ENCODE assay signal across 35 cellular contexts in genomic region chr20:61627791-61628415, GRCh38.
"Had no signal": no experiment of that assay in that cellular context is flagged by ENCODE, and none has a peak within 500 bp of the region (broad histone marks: within the 10 kb centered on the region; RNA-seq: fewer than 3 reads in every experiment).

No MANE protein-coding gene starts in this region.

- H3K36me3 Mint-ChIP-seq: activated CD4-positive, alpha-beta memory T cell treated with anti-CD3 and anti-CD28 coated beads for 36 hours; activated CD8-positive, alpha-beta memory T cell treated with anti-CD3 and anti-CD28 coated beads, Interleukin-2, amount 10 ng/mL, durations not matched to agents 7 days and 5 days; activated naive CD4-positive, alpha-beta T cell treated with anti-CD3 and anti-CD28 coated beads, Interleukin-2, amount 50 U/mL, for 24 hours; activated naive CD8-positive, alpha-beta T cell treated with anti-CD3 and anti-CD28 coated beads for 36 hours had no signal

- H3K36me3 ChIP-seq: adrenal gland, breast epithelium, cardiac muscle cell, esophagus muscularis mucosa, gastrocnemius medialis, heart left ventricle had no signal

- H3K27me3 Mint-ChIP-seq: activated CD4-positive, alpha-beta memory T cell treated with anti-CD3 and anti-CD28 coated beads for 36 hours; activated CD4-positive, alpha-beta T cell treated with anti-CD3 and anti-CD28 coated beads for 36 hours; activated CD4-positive, alpha-beta T cell treated with anti-CD3 and anti-CD28 coated beads, Interleukin-2, amount 10 ng/mL, durations not matched to agents 24 days and 14 days; activated CD8-positive, alpha-beta memory T cell treated with anti-CD3 and anti-CD28 coated beads, Interleukin-2, amount 10 ng/mL, durations not matched to agents 7 days and 5 days; activated naive CD4-positive, alpha-beta T cell treated with anti-CD3 and anti-CD28 coated beads, Interleukin-2, amount 50 U/mL, for 24 hours; activated naive CD8-positive, alpha-beta T cell treated with anti-CD3 and anti-CD28 coated beads for 36 hours; activated naive CD8-positive, alpha-beta T cell treated with anti-CD3 and anti-CD28 coated beads, Interleukin-2, amount 50 U/mL, for 24 hours; T-helper 17 cell had no signal

- H3K4me1 Mint-ChIP-seq: activated CD4-positive, alpha-beta T cell treated with anti-CD3 and anti-CD28 coated beads for 36 hours; activated CD4-positive, alpha-beta T cell treated with anti-CD3 and anti-CD28 coated beads, Interleukin-2, amount 10 ng/mL, durations not matched to agents 24 days and 14 days; activated CD8-positive, alpha-beta memory T cell treated with anti-CD3 and anti-CD28 coated beads, Interleukin-2, amount 10 ng/mL, durations not matched to agents 7 days and 5 days; activated naive CD4-positive, alpha-beta T cell treated with anti-CD3 and anti-CD28 coated beads, Interleukin-2, amount 50 U/mL, for 24 hours; activated naive CD8-positive, alpha-beta T cell treated with anti-CD3 and anti-CD28 coated beads for 36 hours; activated naive CD8-positive, alpha-beta T cell treated with anti-CD3 and anti-CD28 coated beads, Interleukin-2, amount 50 U/mL, for 24 hours; T-helper 17 cell had no signal

- H3K4me3 Mint-ChIP-seq: activated CD4-positive, alpha-beta memory T cell treated with anti-CD3 and anti-CD28 coated beads for 36 hours; activated CD4-positive, alpha-beta T cell treated with anti-CD3 and anti-CD28 coated beads for 36 hours; activated CD4-positive, alpha-beta T cell treated with anti-CD3 and anti-CD28 coated beads, Interleukin-2, amount 10 ng/mL, durations not matched to agents 24 days and 14 days; activated CD8-positive, alpha-beta memory T cell treated with anti-CD3 and anti-CD28 coated beads, Interleukin-2, amount 10 ng/mL, durations not matched to agents 7 days and 5 days; activated CD8-positive, alpha-beta T cell treated with anti-CD3 and anti-CD28 coated beads, Interleukin-2, amount 10 ng/mL, durations not matched to agents 7 days and 5 days; activated naive CD4-positive, alpha-beta T cell treated with anti-CD3 and anti-CD28 coated beads for 36 hours; activated naive CD4-positive, alpha-beta T cell treated with anti-CD3 and anti-CD28 coated beads, Interleukin-2, amount 50 U/mL, for 24 hours; activated naive CD8-positive, alpha-beta T cell treated with anti-CD3 and anti-CD28 coated beads for 36 hours; activated naive CD8-positive, alpha-beta T cell treated with anti-CD3 and anti-CD28 coated beads, Interleukin-2, amount 50 U/mL, for 24 hours; activated T-helper 1 cell treated with anti-CD3 and anti-CD28 coated beads, Interleukin-12 subunit alpha, Interleukin-12 subunit beta, Interleukin-2, Interleukin-4 antibody, amounts not matched to agents 30 ng/mL and 10 ng/mL and 1 ng/mL, durations not matched to agents 14 hours and 24 hours and 36 hours; effector memory CD8-positive, alpha-beta T cell; T-helper 17 cell; T-helper 2 cell treated with Interferon-gamma antibody and Interleukin-4, amounts not matched to agents 5 μg/mL and 100 μg/mL, for 36 hours had no signal

- H3K27ac Mint-ChIP-seq: activated CD4-positive, alpha-beta memory T cell treated with anti-CD3 and anti-CD28 coated beads for 36 hours; activated CD4-positive, alpha-beta T cell treated with anti-CD3 and anti-CD28 coated beads for 36 hours; activated CD4-positive, alpha-beta T cell treated with anti-CD3 and anti-CD28 coated beads, Interleukin-2, amount 10 ng/mL, durations not matched to agents 24 days and 14 days; activated CD8-positive, alpha-beta memory T cell treated with anti-CD3 and anti-CD28 coated beads, Interleukin-2, amount 10 ng/mL, durations not matched to agents 7 days and 5 days; activated CD8-positive, alpha-beta T cell treated with anti-CD3 and anti-CD28 coated beads, Interleukin-2, amount 10 ng/mL, durations not matched to agents 7 days and 5 days; activated naive CD4-positive, alpha-beta T cell treated with anti-CD3 and anti-CD28 coated beads for 36 hours; activated naive CD4-positive, alpha-beta T cell treated with anti-CD3 and anti-CD28 coated beads, Interleukin-2, amount 50 U/mL, for 24 hours; activated naive CD8-positive, alpha-beta T cell treated with anti-CD3 and anti-CD28 coated beads for 36 hours; activated naive CD8-positive, alpha-beta T cell treated with anti-CD3 and anti-CD28 coated beads, Interleukin-2, amount 50 U/mL, for 24 hours; activated T-helper 1 cell treated with anti-CD3 and anti-CD28 coated beads, Interleukin-12 subunit alpha, Interleukin-12 subunit beta, Interleukin-2, Interleukin-4 antibody, amounts not matched to agents 30 ng/mL and 10 ng/mL and 1 ng/mL, durations not matched to agents 14 hours and 24 hours and 36 hours; activated T-helper 2 cell treated with anti-CD3 and anti-CD28 coated beads, Interferon-gamma antibody, Interleukin-2, Interleukin-4, amounts not matched to agents 10 μg/mL and 5 μg/mL and 100 μg/mL, durations not matched to agents 14 hours and 24 hours and 36 hours; effector memory CD8-positive, alpha-beta T cell; T-helper 17 cell; T-helper 2 cell treated with Interferon-gamma antibody and Interleukin-4, amounts not matched to agents 5 μg/mL and 100 μg/mL, for 36 hours had no signal

- H3K4me3 ChIP-seq: adrenal gland, body of pancreas, breast epithelium, cardiac muscle cell, coronary artery, esophagus muscularis mucosa, gastrocnemius medialis, heart left ventricle had no signal

- H3K9me3 ChIP-seq: adrenal gland, body of pancreas, breast epithelium, esophagus muscularis mucosa, gastrocnemius medialis, heart left ventricle had no signal

- H3K4me1 ChIP-seq: adrenal gland, body of pancreas, breast epithelium, foreskin keratinocyte, gastrocnemius medialis had no signal

- ATAC-seq: activated CD4-positive, alpha-beta T cell treated with anti-CD3 and anti-CD28 coated beads for 36 hours; activated CD8-positive, alpha-beta memory T cell treated with anti-CD3 and anti-CD28 coated beads, Interleukin-2, amount 10 ng/mL, durations not matched to agents 7 days and 5 days; activated CD8-positive, alpha-beta T cell treated with anti-CD3 and anti-CD28 coated beads, Interleukin-2, amount 10 ng/mL, durations not matched to agents 7 days and 5 days; activated naive CD8-positive, alpha-beta T cell treated with anti-CD3 and anti-CD28 coated beads, Interleukin-2, amount 50 U/mL, for 24 hours; body of pancreas; effector memory CD8-positive, alpha-beta T cell; gastrocnemius medialis; heart left ventricle; T-helper 17 cell had no signal

- H3K27me3 ChIP-seq: adrenal gland, body of pancreas, cardiac muscle cell had no signal

- H3K9me3 Mint-ChIP-seq: activated CD4-positive, alpha-beta memory T cell treated with anti-CD3 and anti-CD28 coated beads for 36 hours; activated CD4-positive, alpha-beta T cell treated with anti-CD3 and anti-CD28 coated beads, Interleukin-2, amount 10 ng/mL, durations not matched to agents 24 days and 14 days; activated naive CD4-positive, alpha-beta T cell treated with anti-CD3 and anti-CD28 coated beads for 36 hours; activated naive CD4-positive, alpha-beta T cell treated with anti-CD3 and anti-CD28 coated beads, Interleukin-2, amount 50 U/mL, for 24 hours; activated naive CD8-positive, alpha-beta T cell treated with anti-CD3 and anti-CD28 coated beads for 36 hours; activated naive CD8-positive, alpha-beta T cell treated with anti-CD3 and anti-CD28 coated beads, Interleukin-2, amount 50 U/mL, for 24 hours; activated T-helper 1 cell treated with anti-CD3 and anti-CD28 coated beads, Interleukin-12 subunit alpha, Interleukin-12 subunit beta, Interleukin-2, Interleukin-4 antibody, amounts not matched to agents 30 ng/mL and 10 ng/mL and 1 ng/mL, durations not matched to agents 14 hours and 24 hours and 36 hours; activated T-helper 2 cell treated with anti-CD3 and anti-CD28 coated beads, Interferon-gamma antibody, Interleukin-2, Interleukin-4, amounts not matched to agents 10 μg/mL and 5 μg/mL and 100 μg/mL, durations not matched to agents 14 hours and 24 hours and 36 hours; effector memory CD8-positive, alpha-beta T cell; T-helper 2 cell treated with Interferon-gamma antibody and Interleukin-4, amounts not matched to agents 5 μg/mL and 100 μg/mL, for 36 hours had no signal

- H3K27ac ChIP-seq: adrenal gland, body of pancreas, breast epithelium, cardiac muscle cell, coronary artery, esophagus muscularis mucosa, foreskin keratinocyte, gastrocnemius medialis, heart left ventricle had no signal

- DNase-seq: activated CD4-positive, alpha-beta memory T cell treated with anti-CD3 and anti-CD28 coated beads for 36 hours; activated CD4-positive, alpha-beta T cell treated with anti-CD3 and anti-CD28 coated beads for 36 hours; activated CD4-positive, alpha-beta T cell treated with anti-CD3 and anti-CD28 coated beads, Interleukin-2, amount 10 ng/mL, durations not matched to agents 24 days and 14 days; activated CD4-positive, CD25-positive, alpha-beta regulatory T cell; activated CD4-positive, CD25-positive, alpha-beta regulatory T cell treated with anti-CD3 and anti-CD28 coated beads, Interleukin-2, amount 50 U/mL, for 72 hours; activated CD8-positive, alpha-beta memory T cell treated with anti-CD3 and anti-CD28 coated beads, Interleukin-2, amount 10 ng/mL, durations not matched to agents 7 days and 5 days; activated CD8-positive, alpha-beta memory T cell treated with anti-CD3 and anti-CD28 coated beads, Interleukin-2, amount 50 U/mL, for 4 hours; activated CD8-positive, alpha-beta T cell treated with anti-CD3 and anti-CD28 coated beads, Interleukin-2, amount 10 ng/mL, durations not matched to agents 7 days and 5 days; activated naive CD4-positive, alpha-beta T cell treated with anti-CD3 and anti-CD28 coated beads for 36 hours; activated naive CD8-positive, alpha-beta T cell treated with anti-CD3 and anti-CD28 coated beads for 36 hours; activated naive CD8-positive, alpha-beta T cell treated with anti-CD3 and anti-CD28 coated beads, Interleukin-2, amount 50 U/mL, for 24 hours; activated T-cell treated with anti-CD3 and anti-CD28 coated beads, Interleukin-2, amount 50 U/mL, for 1 hour; activated T-cell treated with anti-CD3 and anti-CD28 coated beads, Interleukin-2, amount 50 U/mL, for 48 hours; adrenal gland; body of pancreas; central memory CD4-positive, alpha-beta T cell; cerebellar nuclear complex; dermis blood vessel endothelial cell; effector CD4-positive, alpha-beta T cell; effector memory CD8-positive, alpha-beta T cell; erythroblast; gastrocnemius medialis; glutamatergic neuron; T-helper 17 cell; T1000 had no signal
